ENCODE assay signal across 8 cellular contexts in genomic region chr19:46717034-46717715, GRCh38. TPM values are rescaled to one million over a fixed set of nuclear protein-coding genes. Genes with fewer than 3 reads are reported as not detected.
DNase-seq lines count a peak whose midpoint lies in the region; ATAC-seq and TF ChIP-seq lines count a peak whose summit lies in the region.

Gene PRKD2 (minus strand): TSS chr19:46717114. CDS start chr19:46716370, 744 bp downstream.

- H3K4me3 ChIP-seq in Panc1 (ENCODE audit: low read depth in 2 of 2, low read length in 2 of 2) (peak within 1 kb of the TSS; percentile 71 to 74), esophagus (ENCODE audit: low read depth in 1 of 2, low read length in 2 of 2) (peak within 1 kb of the TSS; percentile 63 to 77), muscle layer of colon (ENCODE audit: low read depth in 1 of 2, low read length in 2 of 2) (peak within 1 kb of the TSS; percentile 76 to 81)

- H3K27ac ChIP-seq in Panc1 (ENCODE audit: low read length), result peak within 1 kb of the TSS; percentile 89
- H3K27ac ChIP-seq in esophagus (ENCODE audit: low read depth in 2 of 2, low read length in 1 of 2), result peak within 1 kb of the TSS; percentile 92 to 95
- peak within 1 kb of the TSS; percentile 91 for H3K27ac ChIP-seq in muscle layer of colon (ENCODE audit: low read depth, low read length)

- H3K9ac ChIP-seq in muscle layer of colon (ENCODE audit: low read length), result peak within 1 kb of the TSS; percentile 82

- POLR2A ChIA-PET in Panc1 (lab: Charles Lee), result interaction anchor here (0.7 kb wide), 2 partner anchors 11 to 68 kb away, joined by 9 to 12 read pairs; no protein-coding TSS in a partner anchor

- intact Hi-C loops in Panc1 (cut with micrococcal nuclease; ENCODE audit: unreplicated experiment), result no loop called here

- ATAC-seq in Panc1, result peak; percentile 82
- peak; percentile 72 to 76 for ATAC-seq in activated T-cell treated with anti-CD3 and anti-CD28 coated beads, Interleukin-2, amount 50 U/mL, for 4 hours

- H3K36me3 Mint-ChIP-seq in activated T-cell treated with anti-CD3 and anti-CD28 coated beads, Interleukin-2, amount 50 U/mL, for 4 hours (ENCODE audit: insufficient read depth), result peaks cover 13% of the 10 kb centered on the region

- no peaks in the 10 kb centered on the region for H3K27me3 ChIP-seq in Panc1 (ENCODE audit: control insufficient read depth, insufficient read depth, low read length)
- H3K27me3 ChIP-seq in esophagus (ENCODE audit: control insufficient read depth in 1 of 2, insufficient read depth in 2 of 2, low read length in 2 of 2), result no peaks in the 10 kb centered on the region
- no peaks in the 10 kb centered on the region for H3K27me3 ChIP-seq in muscle layer of colon (ENCODE audit: control insufficient read depth in 1 of 2, insufficient read depth in 2 of 2, low read length in 2 of 2)

- peaks cover 5% of the 10 kb centered on the region; the same call in 1 of the 2 replicates for H3K36me3 ChIP-seq in Panc1 (ENCODE audit: control insufficient read depth, insufficient read depth, low read length)
- H3K36me3 ChIP-seq in esophagus (ENCODE audit: control insufficient read depth in 2 of 2, insufficient read depth in 2 of 2, low read length in 1 of 2), result peaks cover 6 to 27% of the 10 kb centered on the region in 2 donors
- H3K36me3 ChIP-seq in muscle layer of colon (ENCODE audit: insufficient read depth, low read length), result peaks cover 26% of the 10 kb centered on the region

- DNase-seq in SIG-M5 treated with dmso at 0.1 percent for 504 hours (lab: John Stamatoyannopoulos, UW; ENCODE audit: unreplicated experiment), result peak; percentile 67
- no peak for DNase-seq in SIG-M5 (lab: John Stamatoyannopoulos, UW)
- DNase-seq in HT-29 (ENCODE audit: low spot score), result peak; percentile 87
- no peak for DNase-seq in Panc1 (ENCODE audit: low read depth, low spot score)
- DNase-seq in activated T-cell treated with anti-CD3 and anti-CD28 coated beads, Interleukin-2, amount 50 U/mL, for 4 hours, result peak; percentile 86
- peak; percentile 97 for DNase-seq in stimulated activated CD8-positive, alpha-beta memory T cell treated with anti-CD3 and anti-CD28 coated beads, Interleukin-4, amount 100 ng/mL, for 48 hours

- H3K9me3 ChIP-seq in Panc1 (ENCODE audit: control insufficient read depth, insufficient read depth, low read depth, low read length) (no peaks in the 10 kb centered on the region), esophagus (ENCODE audit: control insufficient read depth in 2 of 2, insufficient read depth in 1 of 2, low read depth in 1 of 2, low read length in 1 of 2) (no peaks in the 10 kb centered on the region), muscle layer of colon (ENCODE audit: low read length) (no peaks in the 10 kb centered on the region)

- WGBS in esophagus, 2 donors, result 1% methylated on average over 51 to 52 of the region's 52 CpGs

- BruUV-seq in Panc1 (replicated peaks; lab: Mats Ljungman, UMichigan), result no TSS peak

- CTCF ChIA-PET in Panc1 (lab: Charles Lee), result no interaction called here

- no peak for TF ChIP-seq CTCF in Panc1 (IDR thresholded peaks at IDR 0.05)

- H3K4me1 ChIP-seq in Panc1 (ENCODE audit: control insufficient read depth, insufficient read depth, low read length) (peaks cover 5% of the 10 kb centered on the region), esophagus (ENCODE audit: control insufficient read depth in 2 of 2, insufficient read depth in 2 of 2, low read length in 1 of 2) (peaks cover 0 to 10% of the 10 kb centered on the region in 2 donors), muscle layer of colon (ENCODE audit: insufficient read depth, low read length) (peaks cover 18% of the 10 kb centered on the region)

- H3K4me3 Mint-ChIP-seq in activated T-cell treated with anti-CD3 and anti-CD28 coated beads, Interleukin-2, amount 50 U/mL, for 4 hours, result peak within 1 kb of the TSS; percentile 92

- no peaks in the 10 kb centered on the region for H3K27me3 Mint-ChIP-seq in activated T-cell treated with anti-CD3 and anti-CD28 coated beads, Interleukin-2, amount 50 U/mL, for 4 hours (ENCODE audit: low read depth)

- no peaks in the 10 kb centered on the region for H3K9me3 Mint-ChIP-seq in activated T-cell treated with anti-CD3 and anti-CD28 coated beads, Interleukin-2, amount 50 U/mL, for 4 hours

- in situ Hi-C loops in Panc1 (cut with HindIII; ENCODE audit: low pct_unique_long_range_greater_than_20kb, low sequenced_read_pairs), result no loop called here

- H3K4me1 Mint-ChIP-seq in activated T-cell treated with anti-CD3 and anti-CD28 coated beads, Interleukin-2, amount 50 U/mL, for 4 hours (ENCODE audit: low read depth), result peaks cover 47% of the 10 kb centered on the region

RNA-seq across cellular contexts. Expression of gene PRKD2, which starts in this region (rescaled TPM):
- total RNA-seq in HT-29 (2014; rRNA removed; shearing (Covaris generic)), result 76.0 and 83.3 TPM in 2 replicates
- 41.2 TPM for total RNA-seq in Panc1 (2021; ENCODE audit: unreplicated experiment)
- 44.2 TPM for polyA plus RNA-seq in Panc1 (2012; ENCODE audit: insufficient read length)
- total RNA-seq in activated T-cell treated with anti-CD3 and anti-CD28 coated beads, Interleukin-2, amount 50 U/mL, for 4 hours, result 10 to 100 TPM; 45.3 to 59.8 (median 58.1) TPM
- polyA plus RNA-seq in esophagus, result 10 to 100 TPM; 30.1 to 34.7 TPM

Comparison
In these comparisons a context has a peak if more than half of its experiments do, and no peak if none do; other contexts are left out.
1. DNase-seq: peak in SIG-M5 treated with dmso at 0.1 percent for 504 hours (single experiment), HT-29 (single experiment), activated T-cell treated with anti-CD3 and anti-CD28 coated beads, Interleukin-2, amount 50 U/mL, for 4 hours (single experiment) and stimulated activated CD8-positive, alpha-beta memory T cell treated with anti-CD3 and anti-CD28 coated beads, Interleukin-4, amount 100 ng/mL, for 48 hours (single experiment); none in SIG-M5 (single experiment) and Panc1 (single experiment).
2. Peak in every context shown above with its lines, with median percentiles within 50 percentile points of each other: H3K27ac ChIP-seq and H3K4me3 ChIP-seq.